10 cellular contexts compared by ENCODE assay signal in the genomic region with DNA sequence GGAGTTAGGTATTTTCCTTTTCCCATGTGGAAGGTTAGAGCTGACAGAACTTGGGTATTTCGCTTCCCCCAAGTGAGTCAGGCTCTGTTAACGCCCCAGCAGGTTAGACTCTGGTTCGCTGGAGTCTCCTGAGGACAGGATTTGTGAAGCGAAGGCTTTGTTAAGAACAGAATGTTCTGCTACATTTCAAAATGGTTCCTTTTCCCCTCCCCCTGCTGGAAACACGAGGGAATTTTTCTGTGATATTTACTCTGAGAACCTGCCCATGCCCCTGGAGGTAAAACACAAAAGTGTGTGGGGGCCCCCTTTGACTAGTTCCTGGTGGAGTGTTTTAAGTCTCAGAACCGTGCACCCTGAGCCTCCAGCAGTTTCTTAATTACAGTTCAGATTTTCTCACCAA.
DNase-seq lines count a peak whose midpoint lies in the region; ATAC-seq and TF ChIP-seq lines count a peak whose summit lies in the region.
"Had no signal": no experiment of that assay in that cellular context is flagged by ENCODE, and none has a peak within 500 bp of the region (broad histone marks: within the 10 kb centered on the region; RNA-seq: fewer than 3 reads in every experiment).

No MANE protein-coding gene starts in this region.

- H3K4me1 ChIP-seq in ES-I3 (ENCODE audit: insufficient read depth, low read length) = peaks cover 16% of the 10 kb centered on the region

- no peaks in the 10 kb centered on the region for H3K9me3 Mint-ChIP-seq in MCF 10A (ENCODE audit: unreplicated experiment)
- H3K9me3 Mint-ChIP-seq: central memory CD8-positive, alpha-beta T cell had no signal

- BruUV-seq in MCF 10A (replicated peaks; lab: Mats Ljungman, UMichigan) = no TSS peak

- H3K9me3 ChIP-seq in ES-I3 (ENCODE audit: control insufficient read depth, insufficient read depth, low read length) = no peaks in the 10 kb centered on the region

- POLR2A ChIA-PET in MCF 10A (lab: Yijun Ruan, JAX) = no interaction called here

- CTCF ChIA-PET in MCF 10A (lab: Yijun Ruan, JAX) = interaction anchor here (0.7 kb wide), 1 partner anchor 19 kb away, joined by 3 read pairs; no protein-coding TSS in a partner anchor

- intact Hi-C loops in MCF 10A (cut with micrococcal nuclease) (no loop called here), lower leg skin (cut with DNase I; ENCODE audit: low total_unique reads) (no loop called here)

- TF ChIP-seq CTCF in MCF 10A (IDR thresholded peaks at IDR 0.05; ENCODE audit: unreplicated experiment) = peak; percentile 22
- no peak for TF ChIP-seq CTCF in lower leg skin (IDR thresholded peaks at IDR 0.05)

- no peak for TF ChIP-seq POLR2A in lower leg skin (IDR thresholded peaks at IDR 0.05)

- ATAC-seq in HG02763 (IDR thresholded peaks at IDR 0.05; ENCODE audit: unreplicated experiment) = no peak
- ATAC-seq: right cardiac atrium had no signal

- no peaks in the 10 kb centered on the region for H3K36me3 Mint-ChIP-seq in MCF 10A (ENCODE audit: insufficient read depth, unreplicated experiment)

- H3K27me3 Mint-ChIP-seq in MCF 10A (ENCODE audit: insufficient read depth, unreplicated experiment) = no peaks in the 10 kb centered on the region

- 0 out of 2 replicates have a peak overlapping the region, but pooled peaks have one; percentile 22 for H3K9ac ChIP-seq in ES-I3 (ENCODE audit: low read depth, low read length)

- H3K4me1 Mint-ChIP-seq in MCF 10A (ENCODE audit: insufficient read depth, unreplicated experiment) = peaks cover 14% of the 10 kb centered on the region

- H3K27ac Mint-ChIP-seq in MCF 10A (ENCODE audit: low read depth, unreplicated experiment) = no peak overlapping the region

- no peak overlapping the region for H3K4me3 Mint-ChIP-seq in MCF 10A (ENCODE audit: unreplicated experiment)
- H3K4me3 Mint-ChIP-seq: central memory CD8-positive, alpha-beta T cell had no signal

- H3K4me3 ChIP-seq in lower leg skin (ENCODE audit: low read depth, poor library complexity, severe bottlenecking) = no peak overlapping the region

- no peaks in the 10 kb centered on the region for H3K36me3 ChIP-seq in ES-I3 (ENCODE audit: insufficient read depth, low read length)

- 49 to 62% methylated on average over 6 of the region's 6 CpGs for WGBS in lower leg skin, 2 donors

- DNase-seq in M059J (ENCODE audit: low read depth) (peak; percentile 46), MCF 10A (ENCODE audit: unreplicated experiment) (peak; percentile 29), myocyte (ENCODE audit: low read depth) (peak; percentile 28), COR-L47 (lab: John Stamatoyannopoulos, UW) (no peak), lower leg skin (ENCODE audit: low spot score in 2 of 2) (no peak), anterior cingulate cortex (lab: John Stamatoyannopoulos, UW) (no peak)

Comparison
In these comparisons a context has a peak if more than half of its experiments do, and no peak if none do; other contexts are left out.
1. DNase-seq: peak in M059J (single experiment), MCF 10A (single experiment) and myocyte (single experiment); none in COR-L47 (single experiment), lower leg skin (0 of 2) and anterior cingulate cortex (0 of 58).